Comparison of ENCODE assay signal across 21 cellular contexts in the genomic region with DNA sequence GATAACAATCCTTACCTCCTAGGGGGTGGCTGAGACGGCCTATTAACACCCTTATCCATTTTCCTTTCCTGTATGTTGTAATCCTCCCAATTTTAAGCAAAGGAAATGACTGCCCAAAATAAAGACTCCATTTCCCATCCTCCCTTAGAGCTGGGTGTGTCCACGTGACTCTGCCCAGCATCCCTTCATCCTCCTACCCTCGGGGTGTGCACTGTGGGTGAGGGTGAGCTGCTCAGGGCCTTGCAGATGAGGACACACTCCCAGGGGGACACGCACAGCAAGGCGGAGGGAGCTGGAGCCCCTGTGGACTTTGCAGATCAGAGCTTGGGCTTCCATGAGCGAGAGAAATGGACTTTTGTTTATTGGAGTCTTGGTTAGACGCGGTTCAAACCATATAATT.
"Had no signal": no experiment of that assay in that cellular context is flagged by ENCODE, and none has a peak within 500 bp of the region (broad histone marks: within the 10 kb centered on the region; RNA-seq: fewer than 3 reads in every experiment).

No MANE protein-coding gene starts in this region.

- H3K4me3 Mint-ChIP-seq: activated B cell treated with CpG ODN at 0.5 μM for 24 hours; activated CD8-positive, alpha-beta T cell treated with anti-CD3 and anti-CD28 coated beads, Interleukin-2, amount 10 ng/mL, durations not matched to agents 7 days and 5 days; activated naive CD4-positive, alpha-beta T cell treated with anti-CD3 and anti-CD28 coated beads, Interleukin-2, amount 10 ng/mL, durations not matched to agents 7 days and 5 days; activated T-cell treated with anti-CD3 and anti-CD28 coated beads, Interleukin-2, amount 50 U/mL, for 24 hours; naive thymus-derived CD4-positive, alpha-beta T cell; neural progenitor cell; stimulated activated memory B cell treated with anti-CD40 and anti-IgM and Interleukin-4, amounts not matched to agents 10 μg/mL and 1 μg/mL and 100 μg/mL, for 72 hours had no signal

- H3K36me3 ChIP-seq: adrenal gland, esophagus muscularis mucosa, heart right ventricle, left ventricle myocardium inferior, neural progenitor cell, ovary, thoracic aorta, upper lobe of left lung had no signal

- H3K27ac Mint-ChIP-seq: activated B cell treated with CpG ODN at 0.5 μM for 24 hours; activated CD8-positive, alpha-beta T cell treated with anti-CD3 and anti-CD28 coated beads, Interleukin-2, amount 10 ng/mL, durations not matched to agents 7 days and 5 days; activated naive CD4-positive, alpha-beta T cell treated with anti-CD3 and anti-CD28 coated beads, Interleukin-2, amount 10 ng/mL, durations not matched to agents 7 days and 5 days; activated T-cell treated with anti-CD3 and anti-CD28 coated beads, Interleukin-2, amount 50 U/mL, for 24 hours; activated T-helper 2 cell treated with anti-CD3 and anti-CD28 coated beads, Interferon-gamma antibody, Interleukin-2, Interleukin-4, amounts not matched to agents 10 μg/mL and 5 μg/mL and 100 μg/mL, durations not matched to agents 14 hours and 24 hours and 36 hours; neural progenitor cell; stimulated activated memory B cell treated with anti-CD40 and anti-IgM and Interleukin-4, amounts not matched to agents 10 μg/mL and 1 μg/mL and 100 μg/mL, for 72 hours had no signal

- ATAC-seq: activated CD8-positive, alpha-beta T cell treated with anti-CD3 and anti-CD28 coated beads, Interleukin-2, amount 10 ng/mL, durations not matched to agents 7 days and 5 days; naive thymus-derived CD4-positive, alpha-beta T cell; sciatic nerve; stimulated activated memory B cell treated with anti-CD40 and anti-IgM and Interleukin-4, amounts not matched to agents 10 μg/mL and 1 μg/mL and 100 μg/mL, for 72 hours had no signal

- H3K27ac ChIP-seq: adrenal gland, esophagus muscularis mucosa, heart right ventricle, left ventricle myocardium inferior, neural progenitor cell, ovary, thoracic aorta had no signal

- H3K4me2 ChIP-seq: neural progenitor cell had no signal

- H3K4me1 ChIP-seq: adrenal gland, esophagus muscularis mucosa, heart right ventricle, left ventricle myocardium inferior, neural progenitor cell had no signal

- H3K27me3 Mint-ChIP-seq: activated naive CD4-positive, alpha-beta T cell treated with anti-CD3 and anti-CD28 coated beads, Interleukin-2, amount 10 ng/mL, durations not matched to agents 7 days and 5 days; activated T-cell treated with anti-CD3 and anti-CD28 coated beads, Interleukin-2, amount 50 U/mL, for 24 hours had no signal

- DNase-seq: activated B cell treated with CpG ODN at 0.5 μM for 24 hours; activated CD4-positive, alpha-beta T cell treated with anti-CD3 and anti-CD28 coated beads for 4 hours; activated CD8-positive, alpha-beta T cell treated with anti-CD3 and anti-CD28 coated beads, Interleukin-2, amount 10 ng/mL, durations not matched to agents 7 days and 5 days; activated naive CD4-positive, alpha-beta T cell treated with anti-CD3 and anti-CD28 coated beads, Interleukin-2, amount 10 ng/mL, durations not matched to agents 7 days and 5 days; activated T-cell treated with anti-CD3 and anti-CD28 coated beads, Interleukin-2, amount 50 U/mL, for 24 hours; dermis blood vessel endothelial cell; effector memory CD4-positive, alpha-beta T cell; heart right ventricle; kidney glomerular epithelial cell; left ventricle myocardium inferior; naive thymus-derived CD4-positive, alpha-beta T cell; ovary; stimulated activated CD4-positive, alpha-beta T cell treated with anti-CD3 and anti-CD28 coated beads, Interleukin-4, amount 100 ng/mL, for 4 hours; upper lobe of left lung had no signal

- H3K9me3 Mint-ChIP-seq: activated B cell treated with CpG ODN at 0.5 μM for 24 hours; activated naive CD4-positive, alpha-beta T cell treated with anti-CD3 and anti-CD28 coated beads, Interleukin-2, amount 10 ng/mL, durations not matched to agents 7 days and 5 days; activated T-cell treated with anti-CD3 and anti-CD28 coated beads, Interleukin-2, amount 50 U/mL, for 24 hours; activated T-helper 2 cell treated with anti-CD3 and anti-CD28 coated beads, Interferon-gamma antibody, Interleukin-2, Interleukin-4, amounts not matched to agents 10 μg/mL and 5 μg/mL and 100 μg/mL, durations not matched to agents 14 hours and 24 hours and 36 hours; naive thymus-derived CD4-positive, alpha-beta T cell; neural progenitor cell; stimulated activated memory B cell treated with anti-CD40 and anti-IgM and Interleukin-4, amounts not matched to agents 10 μg/mL and 1 μg/mL and 100 μg/mL, for 72 hours had no signal

- H3K9ac ChIP-seq: neural progenitor cell had no signal

- H3K4me3 ChIP-seq: adrenal gland, esophagus muscularis mucosa, heart right ventricle, left ventricle myocardium inferior, neural progenitor cell, ovary, thoracic aorta, upper lobe of left lung had no signal

- H3K36me3 Mint-ChIP-seq: activated naive CD4-positive, alpha-beta T cell treated with anti-CD3 and anti-CD28 coated beads, Interleukin-2, amount 10 ng/mL, durations not matched to agents 7 days and 5 days; naive thymus-derived CD4-positive, alpha-beta T cell; neural progenitor cell; stimulated activated memory B cell treated with anti-CD40 and anti-IgM and Interleukin-4, amounts not matched to agents 10 μg/mL and 1 μg/mL and 100 μg/mL, for 72 hours had no signal

- H3K9me3 ChIP-seq: adrenal gland, esophagus muscularis mucosa, heart right ventricle, left ventricle myocardium inferior, ovary, thoracic aorta, upper lobe of left lung had no signal

- H3K27me3 ChIP-seq: esophagus muscularis mucosa, neural progenitor cell, ovary, upper lobe of left lung had no signal
